In the genomic region with DNA sequence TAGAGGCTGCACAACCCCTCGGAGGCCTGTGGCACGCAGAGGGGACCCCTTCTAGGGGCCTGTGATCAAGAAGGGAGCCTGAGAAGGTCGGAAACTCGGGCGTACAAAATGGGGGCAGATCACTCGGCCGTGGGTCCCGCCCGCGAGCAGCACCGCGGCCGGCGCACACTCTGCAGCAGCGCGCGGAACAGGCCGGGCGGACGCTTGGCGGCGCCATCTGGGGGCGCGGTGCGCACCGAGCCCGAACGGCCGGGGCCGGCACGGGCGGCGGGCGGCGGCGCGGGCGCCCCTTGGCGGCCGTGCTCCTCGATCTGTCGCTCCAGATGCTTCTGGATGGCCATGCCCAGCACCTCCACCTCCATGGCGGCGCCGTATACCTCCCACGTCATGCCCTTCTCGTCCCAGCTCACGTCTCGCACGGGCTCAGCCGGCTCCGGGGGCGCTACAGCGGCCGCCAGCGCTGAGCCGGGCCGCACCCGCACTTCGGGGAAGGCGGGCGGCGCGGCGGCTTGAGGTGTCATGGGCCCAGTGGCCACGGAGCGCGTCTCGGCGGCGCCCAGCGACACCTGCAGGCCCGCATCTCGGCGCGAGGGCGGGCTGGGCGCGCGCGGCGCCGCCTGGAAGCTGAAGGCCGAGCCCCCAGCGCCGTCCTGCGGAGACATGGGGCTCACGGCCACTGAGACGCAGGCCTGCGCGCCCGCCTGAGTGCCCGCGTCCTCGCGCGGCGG, we compare ENCODE assay signal across 9 cellular contexts. TPM values are rescaled to one million over a fixed set of nuclear protein-coding genes. Genes with fewer than 3 reads are reported as not detected.
DNase-seq lines count a peak whose midpoint lies in the region; ATAC-seq, FAIRE-seq and TF ChIP-seq lines count a peak whose summit lies in the region.
"Had no signal": no experiment of that assay in that cellular context is flagged by ENCODE, and none has a peak within 500 bp of the region (broad histone marks: within the 10 kb centered on the region; RNA-seq: fewer than 3 reads in every experiment).

No MANE protein-coding gene starts in this region.

- no peaks in the 10 kb centered on the region for H3K27me3 ChIP-seq in astrocyte (ENCODE audit: insufficient read depth, low read length)
- H3K27me3 ChIP-seq in HepG2 (ENCODE audit: control insufficient read depth in 1 of 2, insufficient read depth in 2 of 2, low read length in 2 of 2), result no peaks in the 10 kb centered on the region; a peak in 1 of 5 replicates

- H3K9me3 ChIP-seq in astrocyte (ENCODE audit: insufficient read depth, low read depth, low read length), result peaks cover 5% of the 10 kb centered on the region
- no peaks in the 10 kb centered on the region for H3K9me3 ChIP-seq in HepG2 (ENCODE audit: low read length)

- CTCF ChIA-PET in HepG2 (lab: Yijun Ruan, JAX; ENCODE audit: low intra/inter-chr PET ratio, low total read pairs), result no interaction called here

- TF ChIP-seq CTCF in astrocyte (IDR thresholded peaks at IDR 0.05; ENCODE audit: insufficient read depth, low read depth, low read length) (no peak), HepG2 (CRISPR knock-in tag; IDR thresholded peaks at IDR 0.05) (0 out of 2 replicates have a peak, but pooled peaks have one; percentile 21)

- peaks cover 5% of the 10 kb centered on the region for H3K4me1 Mint-ChIP-seq in T-helper 1 cell treated with Interleukin-12 subunit alpha and Interleukin-12 subunit beta and Interleukin-4 antibody, amounts not matched to agents 30 μg/mL and 1 μg/mL, for 36 hours (ENCODE audit: low read depth)
- peaks cover 5% of the 10 kb centered on the region for H3K4me1 Mint-ChIP-seq in astrocyte (ENCODE audit: low read depth, unreplicated experiment)

- H3K27ac ChIP-seq in astrocyte (ENCODE audit: low read depth, low read length) (no peak overlapping the region), HepG2 (ENCODE audit: extremely low read length, insufficient read depth, low read length) (no peak overlapping the region)

- no peak for TF ChIP-seq POLR2A in HepG2 (IDR thresholded peaks at IDR 0.05; ENCODE audit: insufficient read depth in 1 of 2, low read depth in 2 of 2, low read length in 2 of 2)

- H3K4me3 ChIP-seq in astrocyte (ENCODE audit: insufficient read depth, low read depth, low read length) (no peak overlapping the region), HepG2 (replicated peaks in 1 of 3; ENCODE audit: insufficient read depth in 1 of 3, low read depth in 2 of 3, low read length in 3 of 3) (peak overlapping the region in 1 of 3 experiments; percentile 40; a peak in 1 of 6 replicates)

- BruUV-seq in HepG2 (replicated peaks; lab: Mats Ljungman, UMichigan), result no TSS peak

- peak overlapping the region; percentile 41 for H3K4me2 ChIP-seq in astrocyte (ENCODE audit: low read length)
- peak overlapping the region; percentile 49 for H3K4me2 ChIP-seq in HepG2 (ENCODE audit: low read depth, low read length)

- ATAC-seq in GM19467 (IDR thresholded peaks at IDR 0.05; ENCODE audit: unreplicated experiment) (peak; percentile 83), HepG2 (peak; percentile 78), GM21381 (IDR thresholded peaks at IDR 0.05; ENCODE audit: unreplicated experiment) (no peak), GM18868 (IDR thresholded peaks at IDR 0.05; ENCODE audit: unreplicated experiment) (no peak)

- in situ Hi-C loops in HepG2 (cut with HindIII; ENCODE audit: extremely low pct_ligation_motif_present, low pct_unique_long_range_greater_than_20kb), result loop anchor here (25.0 kb wide), 1 partner anchor 860 kb away; no protein-coding TSS in a partner anchor

- TF ChIP-seq RAD21 in HepG2 (CRISPR knock-in tag; IDR thresholded peaks at IDR 0.05), result no peak

- H3K27me3 Mint-ChIP-seq in T-helper 1 cell treated with Interleukin-12 subunit alpha and Interleukin-12 subunit beta and Interleukin-4 antibody, amounts not matched to agents 30 μg/mL and 1 μg/mL, for 36 hours (ENCODE audit: low read depth), result peaks cover 2% of the 10 kb centered on the region
- peaks cover 45% of the 10 kb centered on the region for H3K27me3 Mint-ChIP-seq in astrocyte (ENCODE audit: low read depth, unreplicated experiment)

- peak overlapping the region; percentile 75 for H3K4me3 Mint-ChIP-seq in T-helper 1 cell treated with Interleukin-12 subunit alpha and Interleukin-12 subunit beta and Interleukin-4 antibody, amounts not matched to agents 30 μg/mL and 1 μg/mL, for 36 hours
- no peak overlapping the region for H3K4me3 Mint-ChIP-seq in astrocyte (ENCODE audit: unreplicated experiment)

- peak overlapping the region; percentile 58 for H3K27ac Mint-ChIP-seq in T-helper 1 cell treated with Interleukin-12 subunit alpha and Interleukin-12 subunit beta and Interleukin-4 antibody, amounts not matched to agents 30 μg/mL and 1 μg/mL, for 36 hours
- H3K27ac Mint-ChIP-seq in astrocyte (ENCODE audit: unreplicated experiment), result no peak overlapping the region

- H3K9ac ChIP-seq in astrocyte (ENCODE audit: low read length) (no peak overlapping the region), HepG2 (ENCODE audit: insufficient read depth, low read depth, low read length) (no peak overlapping the region)

- H2AFZ ChIP-seq in astrocyte (ENCODE audit: low read depth, low read length) (no peak overlapping the region), HepG2 (ENCODE audit: low read length) (no peak overlapping the region)

- intact Hi-C loops in HepG2 (cut with micrococcal nuclease; ENCODE audit: unreplicated experiment), result no loop called here

- H3K9me3 Mint-ChIP-seq in T-helper 1 cell treated with Interleukin-12 subunit alpha and Interleukin-12 subunit beta and Interleukin-4 antibody, amounts not matched to agents 30 μg/mL and 1 μg/mL, for 36 hours, result no peaks in the 10 kb centered on the region
- H3K9me3 Mint-ChIP-seq in astrocyte (ENCODE audit: unreplicated experiment), result peaks cover 7% of the 10 kb centered on the region

- H3K4me1 ChIP-seq in astrocyte (ENCODE audit: insufficient read depth, low read length) (no peaks in the 10 kb centered on the region), HepG2 (ENCODE audit: insufficient read depth, low read length) (no peaks in the 10 kb centered on the region)

- WGBS in HepG2 (ENCODE audit: low lambda C conversion rate), result 88% methylated on average over 97 of the region's 98 CpGs

- FAIRE-seq in astrocyte (lab: Jason Lieb, UNC) (no peak), HepG2 (lab: Jason Lieb, UNC) (no peak)

- H3K36me3 ChIP-seq in astrocyte (ENCODE audit: insufficient read depth, low read length) (no peaks in the 10 kb centered on the region), HepG2 (replicated peaks in 1 of 2; ENCODE audit: control insufficient read depth in 1 of 2, insufficient read depth in 2 of 2, low read length in 2 of 2) (peaks cover 0 to 9% of the 10 kb centered on the region in 2 experiments; a peak in 1 of 5 replicates)

- H3K36me3 Mint-ChIP-seq in T-helper 1 cell treated with Interleukin-12 subunit alpha and Interleukin-12 subunit beta and Interleukin-4 antibody, amounts not matched to agents 30 μg/mL and 1 μg/mL, for 36 hours (ENCODE audit: low read depth), result no peaks in the 10 kb centered on the region
- peaks cover 13% of the 10 kb centered on the region for H3K36me3 Mint-ChIP-seq in astrocyte (ENCODE audit: low read depth, unreplicated experiment)

- H4K20me1 ChIP-seq in astrocyte (ENCODE audit: insufficient read depth, low read length) (peaks cover 10% of the 10 kb centered on the region), HepG2 (ENCODE audit: insufficient read depth, low read length) (0 out of 2 replicates have a peak, but pooled peaks cover 4% of the 10 kb centered on the region)

- H3K79me2 ChIP-seq in astrocyte (ENCODE audit: insufficient read depth, low read length), result no peaks in the 10 kb centered on the region
- H3K79me2 ChIP-seq in HepG2 (ENCODE audit: insufficient read depth, low read length), result no peaks in the 10 kb centered on the region

- POLR2A ChIA-PET in HepG2 (lab: Yijun Ruan, JAX), result no interaction called here

- DNase-seq in astrocyte (ENCODE audit: low read depth), result no peak
- no peak for DNase-seq in HepG2 (ENCODE audit: low spot score)
- DNase-seq in stimulated activated CD8-positive, alpha-beta memory T cell treated with anti-CD3 and anti-CD28 coated beads, Interleukin-4, amount 100 ng/mL, for 24 hours (ENCODE audit: low read depth), result peak; percentile 51
- no peak for DNase-seq in HPDE6-E6E7 (ENCODE audit: extremely low spot score)

- TF ChIP-seq EP300 in HepG2 (IDR thresholded peaks at IDR 0.05; ENCODE audit: low read depth in 2 of 2, low read length in 2 of 2) (no peak), HepG2 (CRISPR knock-in tag; IDR thresholded peaks at IDR 0.05; ENCODE audit: borderline replicate concordance) (no peak)

RNA-seq across cellular contexts. Expression of a gene that starts 13.1 kb away (rescaled TPM):
- total RNA-seq in astrocyte (6.8 and 8.2 TPM in 2 replicates), HepG2 (2016; rRNA removed; fragmentation: Illumina TruSeq; extraction: Trizol) (2.0 and 2.1 TPM in 2 replicates)
- 0.20 and 0.26 TPM in 2 replicates for total RNA-seq in HepG2 (2016; cell fraction: cytosol; rRNA removed; fragmentation: Illumina TruSeq; extraction: Trizol; ENCODE audit: low read depth)
- total RNA-seq in HepG2 (2016; cell fraction: insoluble cytoplasmic fraction; rRNA removed; fragmentation: Illumina TruSeq; extraction: Trizol), result 1.6 and 2.0 TPM in 2 replicates
- total RNA-seq in HepG2 (2016; cell fraction: membrane; rRNA removed; fragmentation: Illumina TruSeq; extraction: Trizol), result 0.71 and 0.79 TPM in 2 replicates
- total RNA-seq in HepG2 (2016; cell fraction: nucleus; rRNA removed; fragmentation: Illumina TruSeq; extraction: Trizol), result 1.4 and 1.8 TPM in 2 replicates
- 0.32 and 0.56 TPM in 2 replicates for polyA plus RNA-seq in HepG2 (2011; rRNA removed)
- polyA plus RNA-seq in HepG2 (2011; cell fraction: cytosol; rRNA removed), result 0.31 and 0.34 TPM in 2 replicates
- polyA plus RNA-seq in HepG2 (2011; cell fraction: nucleus; rRNA removed), result 0.50 and 0.62 TPM in 2 replicates
- 0.59 and 0.60 TPM in 2 replicates for polyA plus RNA-seq in HepG2 (2012)
- 0.09 TPM in 2 replicates for polyA plus RNA-seq in HepG2 (2016; cell fraction: cytosol; fragmentation: Illumina TruSeq; extraction: Trizol; ENCODE audit: low read depth)
- 1.4 and 1.7 TPM in 2 replicates for polyA plus RNA-seq in HepG2 (2016; cell fraction: insoluble cytoplasmic fraction; fragmentation: Illumina TruSeq; extraction: Trizol; ENCODE audit: low read depth)
- polyA plus RNA-seq in HepG2 (2016; cell fraction: membrane; fragmentation: Illumina TruSeq; extraction: Trizol; ENCODE audit: low read depth), result 0.34 and 0.43 TPM in 2 replicates
- polyA plus RNA-seq in HepG2 (2016; cell fraction: nucleus; fragmentation: Illumina TruSeq; extraction: Trizol; ENCODE audit: insufficient read depth, low read depth), result 1.1 and 1.6 TPM in 2 replicates
- 0.62 and 3.2 TPM in 2 replicates for polyA minus RNA-seq in HepG2 (2011; rRNA and poly(A)+ RNA removed; ENCODE audit: low replicate concordance)
- 0.70 and 0.99 TPM in 2 replicates for polyA minus RNA-seq in HepG2 (2011; cell fraction: cytosol; rRNA and poly(A)+ RNA removed)
- 0.87 and 0.90 TPM in 2 replicates for polyA minus RNA-seq in HepG2 (2011; cell fraction: nucleus; rRNA and poly(A)+ RNA removed)

RNA-seq across cellular contexts. Expression of a gene that starts 33.5 kb away (rescaled TPM):
- total RNA-seq in astrocyte (2.7 and 3.4 TPM in 2 replicates), HepG2 (2016; rRNA removed; fragmentation: Illumina TruSeq; extraction: Trizol) (not detected in 2 replicates)
- not detected in 2 replicates for total RNA-seq in HepG2 (2016; cell fraction: cytosol; rRNA removed; fragmentation: Illumina TruSeq; extraction: Trizol; ENCODE audit: low read depth)
- total RNA-seq in HepG2 (2016; cell fraction: insoluble cytoplasmic fraction; rRNA removed; fragmentation: Illumina TruSeq; extraction: Trizol), result not detected in 2 replicates
- not detected in 2 replicates for total RNA-seq in HepG2 (2016; cell fraction: membrane; rRNA removed; fragmentation: Illumina TruSeq; extraction: Trizol)
- total RNA-seq in HepG2 (2016; cell fraction: nucleus; rRNA removed; fragmentation: Illumina TruSeq; extraction: Trizol), result not detected in 2 replicates
- polyA plus RNA-seq in HepG2 (2011; rRNA removed), result not detected in 2 replicates
- polyA plus RNA-seq in HepG2 (2011; cell fraction: cytosol; rRNA removed), result not detected in 2 replicates
- not detected in 2 replicates for polyA plus RNA-seq in HepG2 (2011; cell fraction: nucleus; rRNA removed)
- not detected in 2 replicates for polyA plus RNA-seq in HepG2 (2012)
- not detected in 2 replicates for polyA plus RNA-seq in HepG2 (2016; cell fraction: cytosol; fragmentation: Illumina TruSeq; extraction: Trizol; ENCODE audit: low read depth)
- polyA plus RNA-seq in HepG2 (2016; cell fraction: insoluble cytoplasmic fraction; fragmentation: Illumina TruSeq; extraction: Trizol; ENCODE audit: low read depth), result not detected in 2 replicates
- not detected in 2 replicates for polyA plus RNA-seq in HepG2 (2016; cell fraction: membrane; fragmentation: Illumina TruSeq; extraction: Trizol; ENCODE audit: low read depth)
- not detected in 2 replicates for polyA plus RNA-seq in HepG2 (2016; cell fraction: nucleus; fragmentation: Illumina TruSeq; extraction: Trizol; ENCODE audit: insufficient read depth, low read depth)
- not detected in 2 replicates for polyA minus RNA-seq in HepG2 (2011; rRNA and poly(A)+ RNA removed; ENCODE audit: low replicate concordance)
- polyA minus RNA-seq in HepG2 (2011; cell fraction: cytosol; rRNA and poly(A)+ RNA removed), result not detected in 2 replicates
- polyA minus RNA-seq in HepG2 (2011; cell fraction: nucleus; rRNA and poly(A)+ RNA removed), result not detected in 2 replicates

RNA-seq across cellular contexts. Expression of a gene that starts 33.6 kb away (rescaled TPM):
- total RNA-seq in astrocyte (not detected in 2 replicates), HepG2 (2016; rRNA removed; fragmentation: Illumina TruSeq; extraction: Trizol) (not detected in 2 replicates)
- not detected in 2 replicates for total RNA-seq in HepG2 (2016; cell fraction: cytosol; rRNA removed; fragmentation: Illumina TruSeq; extraction: Trizol; ENCODE audit: low read depth)
- total RNA-seq in HepG2 (2016; cell fraction: insoluble cytoplasmic fraction; rRNA removed; fragmentation: Illumina TruSeq; extraction: Trizol), result not detected in 2 replicates
- not detected in 2 replicates for total RNA-seq in HepG2 (2016; cell fraction: membrane; rRNA removed; fragmentation: Illumina TruSeq; extraction: Trizol)
- total RNA-seq in HepG2 (2016; cell fraction: nucleus; rRNA removed; fragmentation: Illumina TruSeq; extraction: Trizol), result not detected in 2 replicates
- polyA plus RNA-seq in HepG2 (2011; rRNA removed), result not detected in 2 replicates
- polyA plus RNA-seq in HepG2 (2011; cell fraction: cytosol; rRNA removed), result not detected in 2 replicates
- not detected in 2 replicates for polyA plus RNA-seq in HepG2 (2011; cell fraction: nucleus; rRNA removed)
- not detected in 2 replicates for polyA plus RNA-seq in HepG2 (2012)
- polyA plus RNA-seq in HepG2 (2016; cell fraction: cytosol; fragmentation: Illumina TruSeq; extraction: Trizol; ENCODE audit: low read depth), result not detected in 2 replicates
- not detected in 2 replicates for polyA plus RNA-seq in HepG2 (2016; cell fraction: insoluble cytoplasmic fraction; fragmentation: Illumina TruSeq; extraction: Trizol; ENCODE audit: low read depth)
- polyA plus RNA-seq in HepG2 (2016; cell fraction: membrane; fragmentation: Illumina TruSeq; extraction: Trizol; ENCODE audit: low read depth), result not detected in 2 replicates
- polyA plus RNA-seq in HepG2 (2016; cell fraction: nucleus; fragmentation: Illumina TruSeq; extraction: Trizol; ENCODE audit: insufficient read depth, low read depth), result not detected in 2 replicates
- polyA minus RNA-seq in HepG2 (2011; rRNA and poly(A)+ RNA removed; ENCODE audit: low replicate concordance), result 0.07 TPM in 1 of 2 replicates, not detected in the other
- polyA minus RNA-seq in HepG2 (2011; cell fraction: cytosol; rRNA and poly(A)+ RNA removed), result not detected in 2 replicates
- polyA minus RNA-seq in HepG2 (2011; cell fraction: nucleus; rRNA and poly(A)+ RNA removed), result not detected in 2 replicates
- total RNA-seq: NCI-H460 had no signal

RNA-seq across cellular contexts. Expression of a gene that starts 47.7 kb away (rescaled TPM):
- total RNA-seq in astrocyte, result 0.43 and 0.50 TPM in 2 replicates
- 7.8 and 17.9 TPM in 2 replicates for total RNA-seq in HepG2 (2016; rRNA removed; fragmentation: Illumina TruSeq; extraction: Trizol)
- 3.8 and 4.0 TPM in 2 replicates for total RNA-seq in HepG2 (2016; cell fraction: cytosol; rRNA removed; fragmentation: Illumina TruSeq; extraction: Trizol; ENCODE audit: low read depth)
- total RNA-seq in HepG2 (2016; cell fraction: insoluble cytoplasmic fraction; rRNA removed; fragmentation: Illumina TruSeq; extraction: Trizol), result 5.3 and 18.3 TPM in 2 replicates
- 7.4 and 8.2 TPM in 2 replicates for total RNA-seq in HepG2 (2016; cell fraction: membrane; rRNA removed; fragmentation: Illumina TruSeq; extraction: Trizol)
- total RNA-seq in HepG2 (2016; cell fraction: nucleus; rRNA removed; fragmentation: Illumina TruSeq; extraction: Trizol), result 19.1 and 22.7 TPM in 2 replicates
- polyA plus RNA-seq in HepG2 (2011; rRNA removed), result 20.9 and 27.3 TPM in 2 replicates
- 14.0 and 14.6 TPM in 2 replicates for polyA plus RNA-seq in HepG2 (2011; cell fraction: cytosol; rRNA removed)
- 70.0 and 99.3 TPM in 2 replicates for polyA plus RNA-seq in HepG2 (2011; cell fraction: nucleus; rRNA removed)
- polyA plus RNA-seq in HepG2 (2012), result 15.8 and 16.5 TPM in 2 replicates
- 2.7 and 3.5 TPM in 2 replicates for polyA plus RNA-seq in HepG2 (2016; cell fraction: cytosol; fragmentation: Illumina TruSeq; extraction: Trizol; ENCODE audit: low read depth)
- 6.8 and 7.1 TPM in 2 replicates for polyA plus RNA-seq in HepG2 (2016; cell fraction: insoluble cytoplasmic fraction; fragmentation: Illumina TruSeq; extraction: Trizol; ENCODE audit: low read depth)
- polyA plus RNA-seq in HepG2 (2016; cell fraction: membrane; fragmentation: Illumina TruSeq; extraction: Trizol; ENCODE audit: low read depth), result 4.6 and 6.1 TPM in 2 replicates
- polyA plus RNA-seq in HepG2 (2016; cell fraction: nucleus; fragmentation: Illumina TruSeq; extraction: Trizol; ENCODE audit: insufficient read depth, low read depth), result 48.7 and 52.7 TPM in 2 replicates
- polyA minus RNA-seq in HepG2 (2011; rRNA and poly(A)+ RNA removed; ENCODE audit: low replicate concordance), result 0.07 and 41.0 TPM in 2 replicates
- 12.1 and 12.2 TPM in 2 replicates for polyA minus RNA-seq in HepG2 (2011; cell fraction: cytosol; rRNA and poly(A)+ RNA removed)
- 15.5 and 15.7 TPM in 2 replicates for polyA minus RNA-seq in HepG2 (2011; cell fraction: nucleus; rRNA and poly(A)+ RNA removed)
- total RNA-seq: NCI-H460 had no signal

RNA-seq across cellular contexts. Expression of a gene that starts 50.4 kb away (rescaled TPM):
- 56.5 and 57.2 TPM in 2 replicates for total RNA-seq in astrocyte
- total RNA-seq in HepG2 (2016; rRNA removed; fragmentation: Illumina TruSeq; extraction: Trizol), result 10.1 and 11.5 TPM in 2 replicates
- 14.4 and 15.0 TPM in 2 replicates for total RNA-seq in HepG2 (2016; cell fraction: cytosol; rRNA removed; fragmentation: Illumina TruSeq; extraction: Trizol; ENCODE audit: low read depth)
- total RNA-seq in HepG2 (2016; cell fraction: insoluble cytoplasmic fraction; rRNA removed; fragmentation: Illumina TruSeq; extraction: Trizol), result 9.9 and 11.9 TPM in 2 replicates
- 28.4 and 30.1 TPM in 2 replicates for total RNA-seq in HepG2 (2016; cell fraction: membrane; rRNA removed; fragmentation: Illumina TruSeq; extraction: Trizol)
- 6.7 and 8.6 TPM in 2 replicates for total RNA-seq in HepG2 (2016; cell fraction: nucleus; rRNA removed; fragmentation: Illumina TruSeq; extraction: Trizol)
- polyA plus RNA-seq in HepG2 (2011; rRNA removed), result 15.0 and 20.0 TPM in 2 replicates
- polyA plus RNA-seq in HepG2 (2011; cell fraction: cytosol; rRNA removed), result 14.6 and 15.9 TPM in 2 replicates
- polyA plus RNA-seq in HepG2 (2011; cell fraction: nucleus; rRNA removed), result 34.5 and 40.1 TPM in 2 replicates
- polyA plus RNA-seq in HepG2 (2012), result 7.5 and 9.2 TPM in 2 replicates
- polyA plus RNA-seq in HepG2 (2016; cell fraction: cytosol; fragmentation: Illumina TruSeq; extraction: Trizol; ENCODE audit: low read depth), result 20.7 and 22.9 TPM in 2 replicates
- 11.8 and 14.9 TPM in 2 replicates for polyA plus RNA-seq in HepG2 (2016; cell fraction: insoluble cytoplasmic fraction; fragmentation: Illumina TruSeq; extraction: Trizol; ENCODE audit: low read depth)
- 32.1 and 34.7 TPM in 2 replicates for polyA plus RNA-seq in HepG2 (2016; cell fraction: membrane; fragmentation: Illumina TruSeq; extraction: Trizol; ENCODE audit: low read depth)
- polyA plus RNA-seq in HepG2 (2016; cell fraction: nucleus; fragmentation: Illumina TruSeq; extraction: Trizol; ENCODE audit: insufficient read depth, low read depth), result 17.6 and 18.4 TPM in 2 replicates
- polyA minus RNA-seq in HepG2 (2011; rRNA and poly(A)+ RNA removed; ENCODE audit: low replicate concordance), result 26.2 and 35.2 TPM in 2 replicates
- polyA minus RNA-seq in HepG2 (2011; cell fraction: cytosol; rRNA and poly(A)+ RNA removed), result 9.8 and 12.6 TPM in 2 replicates
- 6.7 and 8.6 TPM in 2 replicates for polyA minus RNA-seq in HepG2 (2011; cell fraction: nucleus; rRNA and poly(A)+ RNA removed)

Comparison
In these comparisons a context has a peak if more than half of its experiments do, and no peak if none do; other contexts are left out.
1. ATAC-seq: peak in GM19467 (single experiment) and HepG2 (single experiment); none in GM21381 (single experiment) and GM18868 (single experiment).